ENCODE assay signal across 9 cellular contexts in the genomic region with DNA sequence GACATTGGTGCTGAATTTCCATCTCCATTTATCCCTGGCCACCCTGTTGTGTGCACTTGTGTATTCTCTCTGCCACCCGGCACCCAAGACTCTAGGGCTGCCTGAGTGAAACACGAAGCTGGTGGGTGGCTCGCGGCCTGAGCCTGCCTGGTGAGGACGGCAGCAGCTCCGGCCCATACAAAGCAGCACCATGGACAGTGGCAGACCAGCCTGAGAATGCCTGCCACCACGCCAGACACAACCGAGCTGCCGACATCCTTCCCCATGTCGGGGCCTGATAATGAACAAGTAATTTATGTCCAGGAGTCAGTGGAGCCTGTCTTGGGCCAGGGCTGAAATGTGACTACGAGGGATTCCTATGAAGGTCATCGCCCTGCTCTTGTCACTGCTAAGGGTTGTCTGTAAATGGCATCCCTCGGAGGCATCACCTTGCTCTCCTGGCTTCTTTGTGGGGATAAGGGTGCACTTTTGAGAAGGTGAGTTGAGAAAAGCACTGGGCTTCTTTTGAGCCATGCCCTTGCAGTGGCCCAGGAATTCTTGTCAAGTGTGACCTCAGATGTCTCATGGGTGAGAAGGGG.
A peak's percentile ranks its signal among the peaks of the same experiment; 100 is the strongest.
DNase-seq lines count a peak whose midpoint lies in the region; ATAC-seq and TF ChIP-seq lines count a peak whose summit lies in the region.
"Had no signal": no experiment of that assay in that cellular context is flagged by ENCODE, and none has a peak within 500 bp of the region (broad histone marks: within the 10 kb centered on the region; RNA-seq: fewer than 3 reads in every experiment).

No MANE protein-coding gene starts in this region.

- ATAC-seq in esophagus mucosa (peak; percentile 52), GM18520 (IDR thresholded peaks at IDR 0.05; ENCODE audit: unreplicated experiment) (no peak)

- H3K9me3 Mint-ChIP-seq in progenitor cell of endocrine pancreas (ENCODE audit: low read depth), result no peaks in the 10 kb centered on the region
- H3K9me3 Mint-ChIP-seq: activated naive CD4-positive, alpha-beta T cell treated with anti-CD3 and anti-CD28 coated beads, Interleukin-2, amount 50 U/mL, for 24 hours had no signal

- H3K27me3 ChIP-seq in H7 (ENCODE audit: control insufficient read depth, insufficient read depth, low read length), result no peaks in the 10 kb centered on the region; the same call in 1 of the 2 replicates

- H3K27ac ChIP-seq in RWPE1, result no peak overlapping the region
- H3K27ac ChIP-seq: parathyroid adenoma had no signal

- no peak overlapping the region for H3K27ac Mint-ChIP-seq in progenitor cell of endocrine pancreas
- H3K27ac Mint-ChIP-seq: activated naive CD4-positive, alpha-beta T cell treated with anti-CD3 and anti-CD28 coated beads, Interleukin-2, amount 50 U/mL, for 24 hours had no signal

- no peaks in the 10 kb centered on the region for H3K4me1 Mint-ChIP-seq in progenitor cell of endocrine pancreas (ENCODE audit: low read depth)
- H3K4me1 Mint-ChIP-seq: activated naive CD4-positive, alpha-beta T cell treated with anti-CD3 and anti-CD28 coated beads, Interleukin-2, amount 50 U/mL, for 24 hours had no signal

- H3K4me3 Mint-ChIP-seq in progenitor cell of endocrine pancreas (ENCODE audit: low read depth), result no peak overlapping the region
- H3K4me3 Mint-ChIP-seq: activated naive CD4-positive, alpha-beta T cell treated with anti-CD3 and anti-CD28 coated beads, Interleukin-2, amount 50 U/mL, for 24 hours had no signal

- POLR2A ChIA-PET in RWPE1 (lab: Yijun Ruan, JAX; ENCODE audit: low non-redundant PET), result no interaction called here

- TF ChIP-seq CTCF in RWPE1 (conservative IDR thresholded peaks at IDR 0.05; ENCODE audit: low read depth), result no peak
- TF ChIP-seq CTCF in progenitor cell of endocrine pancreas (IDR thresholded peaks at IDR 0.05; ENCODE audit: unreplicated experiment), result no peak

- H3K27me3 Mint-ChIP-seq in progenitor cell of endocrine pancreas, result peaks cover 58% of the 10 kb centered on the region

- CTCF ChIA-PET in RWPE1 (lab: Yijun Ruan, JAX), result no interaction called here

- DNase-seq in H7 (peak; percentile 87), RWPE1 (ENCODE audit: low spot score) (peak; percentile 68), progenitor cell of endocrine pancreas (ENCODE audit: low spot score, unreplicated experiment) (peak; percentile 73), NCI-H2081 treated with DMSO at 0.1 percent for 48 hours (lab: John Stamatoyannopoulos, UW) (no peak), NCI-H2196 (lab: John Stamatoyannopoulos, UW; ENCODE audit: unreplicated experiment) (no peak)

- H3K4me3 ChIP-seq in H7 (ENCODE audit: insufficient read depth, low read depth, low read length), result no peak overlapping the region

- H3K36me3 ChIP-seq in H7 (replicated peaks; ENCODE audit: control insufficient read depth, insufficient read depth, low read length), result no peaks in the 10 kb centered on the region

- no peaks in the 10 kb centered on the region for H3K36me3 Mint-ChIP-seq in progenitor cell of endocrine pancreas (ENCODE audit: insufficient read depth)
- H3K36me3 Mint-ChIP-seq: activated naive CD4-positive, alpha-beta T cell treated with anti-CD3 and anti-CD28 coated beads, Interleukin-2, amount 50 U/mL, for 24 hours had no signal

Comparison
In these comparisons a context has a peak if more than half of its experiments do, and no peak if none do; other contexts are left out.
1. DNase-seq: peak in H7 (single experiment), RWPE1 (single experiment) and progenitor cell of endocrine pancreas (single experiment); none in NCI-H2081 treated with DMSO at 0.1 percent for 48 hours (single experiment) and NCI-H2196 (single experiment).